ENCODE assay signal across 29 cellular contexts in genomic region chr5:168093200-168093930, GRCh38.
DNase-seq lines count a peak whose midpoint lies in the region; ATAC-seq, FAIRE-seq and TF ChIP-seq lines count a peak whose summit lies in the region.
"Had no signal": no experiment of that assay in that cellular context is flagged by ENCODE, and none has a peak within 500 bp of the region (broad histone marks: within the 10 kb centered on the region; RNA-seq: fewer than 3 reads in every experiment).

No MANE protein-coding gene starts in this region.

- no peak for ATAC-seq in GM19328 (IDR thresholded peaks at IDR 0.05; ENCODE audit: unreplicated experiment)
- ATAC-seq: lower lobe of right lung; naive thymus-derived CD8-positive, alpha-beta T cell; stimulated activated naive CD8-positive, alpha-beta T cell treated with anti-CD3 and anti-CD28 coated beads, Interleukin-15, amount 100 ng/mL, for 72 hours; T-helper 17 cell had no signal

- FAIRE-seq in G401.6 (lab: Jason Lieb, UNC) (peak; percentile 46), kidney (lab: Jason Lieb, UNC) (no peak)
- FAIRE-seq: TTC549 had no signal

- no peak overlapping the region for H3K9ac ChIP-seq in skeletal muscle satellite cell (ENCODE audit: low read depth, low read length)
- no peak overlapping the region for H3K9ac ChIP-seq in kidney (ENCODE audit: low read length in 2 of 2)
- H3K9ac ChIP-seq: BLaER1 treated with 17β-estradiol and CSF1 and Interleukin-3, amounts not matched to agents 10 nM and 100 nM had no signal

- intact Hi-C loops in left ventricle myocardium inferior (cut with micrococcal nuclease): no loop called here
- intact Hi-C loops in kidney (cut with DNase I): no loop called here
- intact Hi-C loops in testis (cut with DNase I; ENCODE audit: low total_unique reads): no loop called here

- no peaks in the 10 kb centered on the region for H3K9me3 ChIP-seq in left ventricle myocardium inferior (replicated peaks)
- no peaks in the 10 kb centered on the region for H3K9me3 ChIP-seq in skeletal muscle satellite cell (replicated peaks; ENCODE audit: low read length)
- no peaks in the 10 kb centered on the region for H3K9me3 ChIP-seq in kidney (ENCODE audit: control insufficient read depth in 1 of 2, low read length in 2 of 2)
- no peaks in the 10 kb centered on the region for H3K9me3 ChIP-seq in testis
- H3K9me3 ChIP-seq: BLaER1 treated with 17β-estradiol and CSF1 and Interleukin-3, amounts not matched to agents 10 nM and 100 nM; lower lobe of right lung; ovary; spleen; thyroid gland had no signal

- no peak for TF ChIP-seq POLR2A in testis (IDR thresholded peaks at IDR 0.05)

- DNase-seq in NCI-H2227 treated with DMSO at 0.1 percent for 48 hours (lab: John Stamatoyannopoulos, UW): peak; percentile 14
- no peak for DNase-seq in left ventricle myocardium inferior
- no peak for DNase-seq in kidney
- DNase-seq in testis: no peak
- DNase-seq: activated effector memory CD4-positive, alpha-beta T cell treated with anti-CD3 and anti-CD28 coated beads, Interleukin-2, amount 50 U/mL, for 16 hours; activated T-cell treated with anti-CD3 and anti-CD28 coated beads, Interleukin-2, amount 50 U/mL, for 24 hours; central memory CD4-positive, alpha-beta T cell; DMS153; foreskin fibroblast; kidney glomerular epithelial cell; lower lobe of right lung; naive thymus-derived CD8-positive, alpha-beta T cell; NCI-H1092 treated with DMSO at 0.1 percent for 48 hours; NCI-H187; NCI-H2171; NCI-H510A treated with DMSO at 0.1 percent for 48 hours; ovary; RPMI8226; spleen; stimulated activated CD4-positive, alpha-beta T cell treated with anti-CD3 and anti-CD28 coated beads, Interleukin-2, amount 100 ng/mL, for 24 hours; stimulated activated naive CD8-positive, alpha-beta T cell treated with anti-CD3 and anti-CD28 coated beads, Interleukin-15, amount 100 ng/mL, for 72 hours; T-helper 17 cell; thyroid gland had no signal

- no peak for TF ChIP-seq CTCF in left ventricle myocardium inferior (IDR thresholded peaks at IDR 0.05; ENCODE audit: borderline replicate concordance)
- TF ChIP-seq CTCF in kidney (IDR thresholded peaks at IDR 0.05; ENCODE audit: borderline replicate concordance, extremely low read depth, insufficient read depth): no peak
- no peak for TF ChIP-seq CTCF in testis (IDR thresholded peaks at IDR 0.05)

- peak overlapping the region; percentile 9 for H3K27ac ChIP-seq in left ventricle myocardium inferior (replicated peaks)
- H3K27ac ChIP-seq in kidney (ENCODE audit: low read depth in 2 of 2, low read length in 2 of 2): no peak overlapping the region
- H3K27ac ChIP-seq in testis: no peak overlapping the region
- H3K27ac ChIP-seq: BLaER1 treated with 17β-estradiol and CSF1 and Interleukin-3, amounts not matched to agents 10 nM and 100 nM; lower lobe of right lung; SK-N-MC; spleen; thyroid gland had no signal

- no peaks in the 10 kb centered on the region for H3K27me3 ChIP-seq in left ventricle myocardium inferior (ENCODE audit: low read depth)
- H3K27me3 ChIP-seq in skeletal muscle satellite cell (ENCODE audit: control insufficient read depth, insufficient read depth, low read length): no peaks in the 10 kb centered on the region
- no peaks in the 10 kb centered on the region for H3K27me3 ChIP-seq in testis
- H3K27me3 ChIP-seq: BLaER1 treated with 17β-estradiol and CSF1 and Interleukin-3, amounts not matched to agents 10 nM and 100 nM; ovary; thyroid gland had no signal

- no peak overlapping the region for H3K4me3 ChIP-seq in left ventricle myocardium inferior
- no peak overlapping the region for H3K4me3 ChIP-seq in skeletal muscle satellite cell (ENCODE audit: low read length)
- no peak overlapping the region for H3K4me3 ChIP-seq in kidney (ENCODE audit: low read length in 2 of 2)
- H3K4me3 ChIP-seq in testis: no peak overlapping the region
- H3K4me3 ChIP-seq: BLaER1 treated with 17β-estradiol and CSF1 and Interleukin-3, amounts not matched to agents 10 nM and 100 nM; lower lobe of right lung; ovary; SK-N-MC; spleen; thyroid gland had no signal

- peaks cover 37% of the 10 kb centered on the region for H3K36me3 ChIP-seq in left ventricle myocardium inferior
- no peaks in the 10 kb centered on the region for H3K36me3 ChIP-seq in skeletal muscle satellite cell (ENCODE audit: insufficient read depth, low read length)
- H3K36me3 ChIP-seq in kidney (ENCODE audit: control insufficient read depth in 1 of 2, insufficient read depth in 2 of 2, low read length in 2 of 2): no peaks in the 10 kb centered on the region
- H3K36me3 ChIP-seq in testis (ENCODE audit: low read depth, missing control alignments): no peaks in the 10 kb centered on the region
- H3K36me3 ChIP-seq: lower lobe of right lung, ovary, spleen, thyroid gland had no signal

- WGBS in testis, 2 donors: 55 to 57% methylated on average over 5 of the region's 5 CpGs

- H3K4me1 ChIP-seq in left ventricle myocardium inferior: peaks cover 14% of the 10 kb centered on the region
- H3K4me1 ChIP-seq in skeletal muscle satellite cell (ENCODE audit: control insufficient read depth, insufficient read depth, low read length): peaks cover 12% of the 10 kb centered on the region
- peaks cover 3 to 4% of the 10 kb centered on the region in 2 donors for H3K4me1 ChIP-seq in kidney (ENCODE audit: control insufficient read depth in 1 of 2, insufficient read depth in 1 of 2, low read depth in 1 of 2, low read length in 2 of 2)
- no peaks in the 10 kb centered on the region for H3K4me1 ChIP-seq in testis
- H3K4me1 ChIP-seq: BLaER1 treated with 17β-estradiol and CSF1 and Interleukin-3, amounts not matched to agents 10 nM and 100 nM; lower lobe of right lung; spleen; thyroid gland had no signal

- H3K4me2 ChIP-seq in skeletal muscle satellite cell (ENCODE audit: low read length): peak overlapping the region; percentile 18
- H3K4me2 ChIP-seq: BLaER1 treated with 17β-estradiol and CSF1 and Interleukin-3, amounts not matched to agents 10 nM and 100 nM had no signal
